8 cellular contexts compared by ENCODE assay signal in genomic region chr3:4977001-4977888, GRCh38. TPM values are rescaled to one million over a fixed set of nuclear protein-coding genes. Genes with fewer than 3 reads are reported as not detected.
DNase-seq lines count a peak whose midpoint lies in the region; ATAC-seq, FAIRE-seq and TF ChIP-seq lines count a peak whose summit lies in the region.

No MANE protein-coding gene starts in this region.

- no peaks in the 10 kb centered on the region for H3K27me3 Mint-ChIP-seq in Calu3 (ENCODE audit: unreplicated experiment)

- peaks cover 8 to 18% of the 10 kb centered on the region in 2 donors for H3K36me3 ChIP-seq in kidney (ENCODE audit: control insufficient read depth in 1 of 2, insufficient read depth in 2 of 2, low read length in 2 of 2)

- H3K9me3 Mint-ChIP-seq in Calu3 (ENCODE audit: low read depth, unreplicated experiment): no peaks in the 10 kb centered on the region

- peak overlapping the region; percentile 96 for H3K27ac Mint-ChIP-seq in Calu3 (ENCODE audit: unreplicated experiment)

- H3K27ac ChIP-seq in caudate nucleus (ENCODE audit: low read depth, low read length) (peak overlapping the region; percentile 97), kidney (ENCODE audit: low read depth in 2 of 2, low read length in 2 of 2) (peak overlapping the region; percentile 100)

- H3K4me3 Mint-ChIP-seq in Calu3 (ENCODE audit: low read depth, unreplicated experiment): peak overlapping the region; percentile 76

- FAIRE-seq in kidney (lab: Jason Lieb, UNC): no peak

- no peaks in the 10 kb centered on the region for H3K9me3 ChIP-seq in kidney (ENCODE audit: control insufficient read depth in 1 of 2, low read length in 2 of 2)

- peaks cover 60% of the 10 kb centered on the region for H3K36me3 Mint-ChIP-seq in Calu3 (ENCODE audit: insufficient read depth, unreplicated experiment)

- TF ChIP-seq CTCF in Calu3 (IDR thresholded peaks at IDR 0.05; ENCODE audit: unreplicated experiment) (no peak), kidney (IDR thresholded peaks at IDR 0.05; ENCODE audit: borderline replicate concordance, extremely low read depth, insufficient read depth) (no peak)

- peak; percentile 33 for ATAC-seq in GM21526 (IDR thresholded peaks at IDR 0.05; ENCODE audit: low FRiP score, unreplicated experiment)

- H3K4me1 Mint-ChIP-seq in Calu3 (ENCODE audit: low read depth, unreplicated experiment): peaks cover 7% of the 10 kb centered on the region

- peak overlapping the region; percentile 87 to 99 for H3K9ac ChIP-seq in kidney (ENCODE audit: low read length in 2 of 2)

- BruUV-seq in Calu3 (replicated peaks; lab: Mats Ljungman, UMichigan): no TSS peak

- peak; percentile 68 for DNase-seq in Calu3
- DNase-seq in HuH-7.5 (ENCODE audit: low spot score): peak; percentile 86
- DNase-seq in UCSD-AML1 (lab: John Stamatoyannopoulos, UW; ENCODE audit: unreplicated experiment): peak; percentile 83
- DNase-seq in caudate nucleus (lab: John Stamatoyannopoulos, UW): peak in 24 of 61 donors; percentile 16 to 66 (median 44)
- peak; percentile 96 for DNase-seq in kidney
- peak; percentile 68 to 80 (median 80) for DNase-seq in stimulated activated CD4-positive, alpha-beta T cell treated with anti-CD3 and anti-CD28 coated beads, Interleukin-12 subunit alpha, Interleukin-12 subunit beta, amount 100 ng/mL, for 48 hours (ENCODE audit: low read depth in 2 of 3, low spot score in 1 of 3)
- no peak for DNase-seq in NCI-H446 (lab: John Stamatoyannopoulos, UW)

- CTCF ChIA-PET in Calu3 (lab: Charles Lee): interaction anchor here (0.5 to 2.7 kb wide), 14 partner anchors 8 to 1249 kb away, joined by 3 to 44 read pairs (median 4); no protein-coding TSS in a partner anchor

- H3K4me1 ChIP-seq in kidney (ENCODE audit: control insufficient read depth in 1 of 2, insufficient read depth in 1 of 2, low read depth in 1 of 2, low read length in 2 of 2): peaks cover 13 to 15% of the 10 kb centered on the region in 2 donors

- H3K4me3 ChIP-seq in kidney (ENCODE audit: low read length in 2 of 2): peak overlapping the region; percentile 55 to 79

- intact Hi-C loops in Calu3 (cut with micrococcal nuclease; ENCODE audit: unreplicated experiment): loop anchor here (2.0 to 5.0 kb wide), 3 partner anchors 70 to 240 kb away; no protein-coding TSS in a partner anchor
- intact Hi-C loops in kidney (cut with DNase I): no loop called here

RNA-seq across cellular contexts. Expression of gene BHLHE40, which starts 2.0 kb away (rescaled TPM):
- total RNA-seq in Calu3 (2022) (62.2 and 71.9 TPM in 2 replicates), kidney (147 TPM)
- 39.4 TPM for polyA plus RNA-seq in kidney (ENCODE audit: insufficient read depth, low read depth, low replicate concordance)

Comparison
In these comparisons a context has a peak if more than half of its experiments do, and no peak if none do; other contexts are left out.
1. DNase-seq: peak in Calu3 (single experiment), HuH-7.5 (single experiment), UCSD-AML1 (single experiment), kidney (single experiment) and stimulated activated CD4-positive, alpha-beta T cell treated with anti-CD3 and anti-CD28 coated beads, Interleukin-12 subunit alpha, Interleukin-12 subunit beta, amount 100 ng/mL, for 48 hours (3 of 3); none in NCI-H446 (0 of 2).